8 cellular contexts compared by ENCODE assay signal in genomic region chr12:116319316-116319715, GRCh38. TPM values are rescaled to one million over a fixed set of nuclear protein-coding genes. Genes with fewer than 3 reads are reported as not detected.
DNase-seq lines count a peak whose midpoint lies in the region; ATAC-seq and TF ChIP-seq lines count a peak whose summit lies in the region.

No MANE protein-coding gene starts in this region.

- no peak overlapping the region for H3K4me3 Mint-ChIP-seq in GM23338
- no peak overlapping the region for H3K4me3 Mint-ChIP-seq in endothelial cell (ENCODE audit: unreplicated experiment)

- no peak for ATAC-seq in GM23338

- H3F3A ChIP-seq in GM23338 (replicated peaks; ENCODE audit: low read depth): no peaks in the 10 kb centered on the region

- intact Hi-C loops in esophagus muscularis mucosa (cut with DNase I): loop anchor here (10.0 kb wide), 1 partner anchor 115 kb away; no protein-coding TSS in a partner anchor

- H2AFZ ChIP-seq in GM23338 (peak overlapping the region; percentile 78; the same call in 1 of the 2 replicates), Karpas-422 (ENCODE audit: low read length) (no peak overlapping the region)

- TF ChIP-seq POLR2A in esophagus muscularis mucosa (IDR thresholded peaks at IDR 0.05; ENCODE audit: low read depth): no peak

- H3K79me2 ChIP-seq in GM23338 (replicated peaks; ENCODE audit: insufficient read depth) (no peaks in the 10 kb centered on the region), Karpas-422 (ENCODE audit: low read length) (no peaks in the 10 kb centered on the region)

- peaks cover 4% of the 10 kb centered on the region for H3K27me3 Mint-ChIP-seq in GM23338 (ENCODE audit: insufficient read depth, low read depth, poor library complexity)
- peaks cover 2% of the 10 kb centered on the region for H3K27me3 Mint-ChIP-seq in endothelial cell (ENCODE audit: unreplicated experiment)

- no peak for TF ChIP-seq EP300 in esophagus muscularis mucosa (IDR thresholded peaks at IDR 0.05)

- H4K20me1 ChIP-seq in GM23338 (replicated peaks; ENCODE audit: insufficient read depth) (no peaks in the 10 kb centered on the region), Karpas-422 (ENCODE audit: insufficient read depth, low read depth, low read length) (no peaks in the 10 kb centered on the region)

- WGBS in esophagus muscularis mucosa: 51% methylated on average over 9 of the region's 9 CpGs

- DNase-seq in GM23338 (ENCODE audit: low spot score) (no peak), NCI-H2171 (lab: John Stamatoyannopoulos, UW) (peak; percentile 58), esophagus muscularis mucosa (ENCODE audit: extremely low spot score) (no peak), skeletal muscle cell (ENCODE audit: low read depth) (no peak), DMS53 treated with DMSO at 0.1 percent for 48 hours (lab: John Stamatoyannopoulos, UW; ENCODE audit: unreplicated experiment) (no peak), Karpas-422 (no peak), endothelial cell (ENCODE audit: low spot score) (no peak), cerebellar nuclear complex (lab: John Stamatoyannopoulos, UW) (no peak)

- H3K9me2 ChIP-seq in GM23338 (ENCODE audit: insufficient read depth) (no peaks in the 10 kb centered on the region; the same call in 1 of the 2 replicates), Karpas-422 (replicated peaks; ENCODE audit: insufficient read depth, low read length) (no peaks in the 10 kb centered on the region)

- H3K27ac ChIP-seq in GM23338 (ENCODE audit: low read depth) (no peak overlapping the region), esophagus muscularis mucosa (replicated peaks in 1 of 4) (peak overlapping the region; percentile 83 to 86 (median 84)), Karpas-422 (ENCODE audit: low read length) (no peak overlapping the region)

- no peak for TF ChIP-seq CTCF in GM23338 (conservative IDR thresholded peaks at IDR 0.05; ENCODE audit: low read depth in 2 of 2)
- no peak for TF ChIP-seq CTCF in esophagus muscularis mucosa (IDR thresholded peaks at IDR 0.05)
- no peak for TF ChIP-seq CTCF in endothelial cell (IDR thresholded peaks at IDR 0.05; ENCODE audit: unreplicated experiment)

- H3K27me3 ChIP-seq in GM23338 (ENCODE audit: insufficient read depth) (no peaks in the 10 kb centered on the region), esophagus muscularis mucosa (no peaks in the 10 kb centered on the region), Karpas-422 (ENCODE audit: low read length) (no peaks in the 10 kb centered on the region)

- H3K4me3 ChIP-seq in GM23338 (no peak overlapping the region), esophagus muscularis mucosa (peak overlapping the region; percentile 29 to 39 (median 34)), skeletal muscle cell (ENCODE audit: low read depth, low read length) (peak overlapping the region; percentile 12), Karpas-422 (ENCODE audit: low read length) (no peak overlapping the region)

- H3K4me2 ChIP-seq in GM23338: no peak overlapping the region
- no peak overlapping the region for H3K4me2 ChIP-seq in Karpas-422 (ENCODE audit: low read depth, low read length, poor library complexity, severe bottlenecking)

- no peaks in the 10 kb centered on the region for H3K36me3 Mint-ChIP-seq in GM23338 (ENCODE audit: low read depth)
- H3K36me3 Mint-ChIP-seq in endothelial cell (ENCODE audit: low read depth, unreplicated experiment): no peaks in the 10 kb centered on the region

- no peak overlapping the region for H3K27ac Mint-ChIP-seq in GM23338
- H3K27ac Mint-ChIP-seq in endothelial cell (ENCODE audit: unreplicated experiment): no peak overlapping the region

- no peak overlapping the region for H3K9ac ChIP-seq in Karpas-422 (ENCODE audit: low read length)

- H3K36me3 ChIP-seq in GM23338 (ENCODE audit: insufficient read depth) (no peaks in the 10 kb centered on the region), esophagus muscularis mucosa (no peaks in the 10 kb centered on the region), Karpas-422 (ENCODE audit: insufficient read depth, low read length) (no peaks in the 10 kb centered on the region)

- H3K9me3 Mint-ChIP-seq in GM23338 (no peaks in the 10 kb centered on the region; the same call in 2 of the 3 replicates), endothelial cell (ENCODE audit: unreplicated experiment) (no peaks in the 10 kb centered on the region)

- H3K9me3 ChIP-seq in esophagus muscularis mucosa (no peaks in the 10 kb centered on the region), Karpas-422 (ENCODE audit: low read length) (no peaks in the 10 kb centered on the region)

- peaks cover 2% of the 10 kb centered on the region for H3K4me1 Mint-ChIP-seq in GM23338
- H3K4me1 Mint-ChIP-seq in endothelial cell (ENCODE audit: unreplicated experiment): no peaks in the 10 kb centered on the region

- H3K4me1 ChIP-seq in GM23338 (ENCODE audit: insufficient read depth) (no peaks in the 10 kb centered on the region), esophagus muscularis mucosa (peaks cover 30 to 44% (median 38%) of the 10 kb centered on the region in 4 donors), Karpas-422 (ENCODE audit: low read length) (no peaks in the 10 kb centered on the region)

TF ChIP-seq in GM23338, 12 proteins besides CTCF, POLR2A, EP300 and RAD21 (continues in another document):
- TF ChIP-seq EZH2phosphoT487 (IDR thresholded peaks at IDR 0.05; ENCODE audit: unreplicated experiment) (no peak), ZNF462 (CRISPR knock-in tag; IDR thresholded peaks at IDR 0.05) (no peak), ZNF331 (CRISPR knock-in tag; IDR thresholded peaks at IDR 0.05; ENCODE audit: low read depth) (no peak), NANOG (IDR thresholded peaks at IDR 0.05; ENCODE audit: borderline replicate concordance) (no peak), EZH2 (IDR thresholded peaks at IDR 0.05; ENCODE audit: low read depth, unreplicated experiment) (no peak), POLR2AphosphoS5 (IDR thresholded peaks at IDR 0.05; ENCODE audit: low read depth) (no peak), JUNB (IDR thresholded peaks at IDR 0.05; ENCODE audit: unreplicated experiment) (no peak), ZNF114 (CRISPR knock-in tag; IDR thresholded peaks at IDR 0.05) (no peak), CREB1 (CRISPR knock-in tag; IDR thresholded peaks at IDR 0.05; ENCODE audit: low read depth) (no peak)

RNA-seq across cellular contexts. Expression of gene MED13L, which starts 41.8 kb away (rescaled TPM):
- 73.6 and 90.7 TPM in 2 replicates for total RNA-seq in GM23338 (2014; rRNA removed; shearing (Covaris generic))
- polyA plus RNA-seq in GM23338 (2016; fragmentation: Nextera tagmentation; extraction: Ambion mirVana): 18.7 and 20.9 TPM in 2 replicates
- total RNA-seq in esophagus muscularis mucosa: 100 to 1,000 TPM; 141 to 350 (median 175) TPM
- 18.8 and 37.5 TPM in 2 replicates for total RNA-seq in Karpas-422 (2014; rRNA removed; shearing (Covaris generic); ENCODE audit: low replicate concordance)
- 97.0 TPM for total RNA-seq in endothelial cell (ENCODE audit: unreplicated experiment)

Comparison
In these comparisons a context has a peak if more than half of its experiments do, and no peak if none do; other contexts are left out.
1. H3K27ac ChIP-seq: peak in esophagus muscularis mucosa (4 of 4); none in GM23338 (single experiment) and Karpas-422 (single experiment).
2. H3K4me3 ChIP-seq: peak in esophagus muscularis mucosa (4 of 4) and skeletal muscle cell (single experiment); none in GM23338 (single experiment) and Karpas-422 (single experiment).